8 cellular contexts compared by ENCODE assay signal in genomic region chr2:53970095-53970897, GRCh38. TPM values are rescaled to one million over a fixed set of nuclear protein-coding genes. Genes with fewer than 3 reads are reported as not detected.
DNase-seq lines count a peak whose midpoint lies in the region; ATAC-seq and TF ChIP-seq lines count a peak whose summit lies in the region.

No MANE protein-coding gene starts in this region.

- H3K27me3 ChIP-seq in esophagus (ENCODE audit: control insufficient read depth in 1 of 2, insufficient read depth in 2 of 2, low read length in 2 of 2) (no peaks in the 10 kb centered on the region), muscle layer of colon (ENCODE audit: control insufficient read depth in 1 of 2, insufficient read depth in 2 of 2, low read length in 2 of 2) (no peaks in the 10 kb centered on the region), upper lobe of left lung (no peaks in the 10 kb centered on the region)

- peak overlapping the region; percentile 68 for H3K9ac ChIP-seq in muscle layer of colon (ENCODE audit: low read length)

- peak; percentile 38 for ATAC-seq in HG02642 (IDR thresholded peaks at IDR 0.05; ENCODE audit: poor library complexity, unreplicated experiment)
- ATAC-seq in upper lobe of left lung (ENCODE audit: low FRiP score in 2 of 2), result peak; percentile 53 to 75

- H3K36me3 ChIP-seq in esophagus (ENCODE audit: control insufficient read depth in 2 of 2, insufficient read depth in 2 of 2, low read length in 1 of 2) (no peaks in the 10 kb centered on the region), muscle layer of colon (ENCODE audit: insufficient read depth, low read length) (peaks cover 12% of the 10 kb centered on the region), upper lobe of left lung (peaks cover 0 to 13% (median 4%) of the 10 kb centered on the region in 4 donors)

- H3K4me3 ChIP-seq in esophagus (ENCODE audit: low read depth in 1 of 2, low read length in 2 of 2) (peak overlapping the region; percentile 81 to 96), muscle layer of colon (ENCODE audit: low read depth in 1 of 2, low read length in 2 of 2) (peak overlapping the region; percentile 89 to 97), upper lobe of left lung (peak overlapping the region; percentile 67 to 91 (median 83))

- H3K9me3 ChIP-seq in esophagus (ENCODE audit: control insufficient read depth in 2 of 2, insufficient read depth in 1 of 2, low read depth in 1 of 2, low read length in 1 of 2) (no peaks in the 10 kb centered on the region), muscle layer of colon (ENCODE audit: low read length) (no peaks in the 10 kb centered on the region), upper lobe of left lung (no peaks in the 10 kb centered on the region)

- 0 to 1% methylated on average over 47 to 61 of the region's 61 CpGs for WGBS in esophagus, 2 donors
- WGBS in upper lobe of left lung, 2 donors, result 0% methylated on average over 18 to 21 of the region's 61 CpGs

- no peak for TF ChIP-seq EP300 in upper lobe of left lung (IDR thresholded peaks at IDR 0.05)

- peak overlapping the region; percentile 99 for H3K27ac ChIP-seq in esophagus (ENCODE audit: low read depth in 2 of 2, low read length in 1 of 2)
- H3K27ac ChIP-seq in muscle layer of colon (ENCODE audit: low read depth, low read length), result peak overlapping the region; percentile 96
- peak overlapping the region; percentile 88 to 97 (median 97) for H3K27ac ChIP-seq in upper lobe of left lung

- peak in 2 of 4 donors; percentile 10 to 12 for TF ChIP-seq POLR2A in upper lobe of left lung (IDR thresholded peaks at IDR 0.05)

- peak; percentile 44 for DNase-seq in stimulated activated CD4-positive, alpha-beta T cell treated with anti-CD3 and anti-CD28 coated beads, Interleukin-15, amount 100 ng/mL, for 24 hours
- no peak for DNase-seq in stimulated activated CD4-positive, alpha-beta T cell treated with anti-CD3 and anti-CD28 coated beads, Interleukin-4, amount 100 ng/mL, for 1 hour
- DNase-seq in MV-4-11 (lab: John Stamatoyannopoulos, UW) (peak; percentile 14), upper lobe of left lung (peak in 1 of 2 donors; percentile 45)
- DNase-seq in activated CD4-positive, alpha-beta T cell treated with anti-CD3 and anti-CD28 coated beads, Interleukin-2, amount 50 U/mL, for 48 hours, result peak; percentile 20 to 36

- H3K4me1 ChIP-seq in esophagus (ENCODE audit: control insufficient read depth in 2 of 2, insufficient read depth in 2 of 2, low read length in 1 of 2) (no peaks in the 10 kb centered on the region), muscle layer of colon (ENCODE audit: insufficient read depth, low read length) (peaks cover 19% of the 10 kb centered on the region), upper lobe of left lung (peaks cover 15 to 32% (median 26%) of the 10 kb centered on the region in 4 donors)

- no peak for TF ChIP-seq CTCF in upper lobe of left lung (IDR thresholded peaks at IDR 0.05)

RNA-seq across cellular contexts. Expression of gene PSME4, which starts 0.5 kb away (rescaled TPM):
- polyA plus RNA-seq in esophagus, result 10 to 100 TPM; 18.9 to 20.4 TPM
- 10 to 100 TPM; 39.3 to 80.7 (median 65.1) TPM for total RNA-seq in upper lobe of left lung
